11 cellular contexts compared by ENCODE assay signal in genomic region chr4:151133311-151133710, GRCh38.
"Had no signal": no experiment of that assay in that cellular context is flagged by ENCODE, and none has a peak within 500 bp of the region (broad histone marks: within the 10 kb centered on the region; RNA-seq: fewer than 3 reads in every experiment).

No MANE protein-coding gene starts in this region.

- H3K4me2 ChIP-seq: GM23338 had no signal

- H3K27ac ChIP-seq: GM23248 had no signal

- H3K9me3 ChIP-seq: HAP-1 had no signal

- H3K4me3 ChIP-seq: GM23248, GM23338, HAP-1 had no signal

- H3K36me3 ChIP-seq: HAP-1 had no signal

- DNase-seq: GM23248, GOT3, H7, H9, HCEC 1CT, HFFc6 had no signal

- FAIRE-seq: H1, H54 had no signal

- H2AFZ ChIP-seq: GM23248, GM23338 had no signal

- H3K9ac ChIP-seq: GM23248 had no signal

- ATAC-seq: GM23338, HCT116 had no signal
